Comparison of ENCODE assay signal across 25 cellular contexts in genomic region chr17:20244671-20245070, GRCh38.
A peak's percentile ranks its signal among the peaks of the same experiment; 100 is the strongest.
DNase-seq lines count a peak whose midpoint lies in the region; ATAC-seq, FAIRE-seq and TF ChIP-seq lines count a peak whose summit lies in the region.
"Had no signal": no experiment of that assay in that cellular context is flagged by ENCODE, and none has a peak within 500 bp of the region (broad histone marks: within the 10 kb centered on the region; RNA-seq: fewer than 3 reads in every experiment).

No MANE protein-coding gene starts in this region.

- H3K79me2 ChIP-seq in K562 (ENCODE audit: control insufficient read depth, insufficient read depth, low read length) = no peaks in the 10 kb centered on the region
- no peaks in the 10 kb centered on the region for H3K79me2 ChIP-seq in fibroblast of lung (ENCODE audit: control insufficient read depth, insufficient read depth, low read length)

- TF ChIP-seq RAD21 in IMR-90 (IDR thresholded peaks at IDR 0.05; ENCODE audit: low read length) = no peak
- no peak for TF ChIP-seq RAD21 in K562 (CRISPR knock-in tag; conservative IDR thresholded peaks at IDR 0.05 in 1 of 2, IDR thresholded peaks at IDR 0.05 in 1 of 2)

- no peaks in the 10 kb centered on the region for H4K20me1 ChIP-seq in IMR-90 (ENCODE audit: insufficient read depth, low read length)
- H4K20me1 ChIP-seq in K562 (replicated peaks; ENCODE audit: control insufficient read depth, insufficient read depth, low read length) = no peaks in the 10 kb centered on the region
- no peaks in the 10 kb centered on the region for H4K20me1 ChIP-seq in fibroblast of lung (ENCODE audit: control insufficient read depth, extremely low read depth, insufficient read depth, low read length)
- H4K20me1 ChIP-seq: BLaER1 had no signal

- BruUV-seq in IMR-90 (replicated peaks; lab: Mats Ljungman, UMichigan) (no TSS peak), K562 (replicated peaks; lab: Mats Ljungman, UMichigan) (no TSS peak)

- H4K5ac ChIP-seq in IMR-90 (ENCODE audit: low read depth, low read length) = no peak overlapping the region

- H3K9ac ChIP-seq in IMR-90 (ENCODE audit: low read depth, low read length) = no peak overlapping the region
- H3K9ac ChIP-seq in K562 (ENCODE audit: insufficient read depth in 1 of 2, low read depth in 2 of 2, low read length in 2 of 2) = no peak overlapping the region
- H3K9ac ChIP-seq in fibroblast of lung (ENCODE audit: insufficient read depth, low read length) = no peak overlapping the region
- H3K9ac ChIP-seq: BLaER1, GM23248 had no signal

- H3K4me3 ChIP-seq in IMR-90 (ENCODE audit: insufficient read depth, low read depth, low read length) (no peak overlapping the region), K562 (no peak overlapping the region), fibroblast of lung (replicated peaks in 1 of 4; ENCODE audit: control extremely low read depth in 1 of 4, insufficient read depth in 1 of 4, low read depth in 3 of 4, low read length in 4 of 4) (no peak overlapping the region)
- H3K4me3 ChIP-seq: BLaER1, GM23248 had no signal

- ATAC-seq in IMR-90 (ENCODE audit: low read depth) (0 out of 2 replicates have a peak, but pooled peaks have one; percentile 35), K562 (no peak), left colon (peak; percentile 65), HG03354 (IDR thresholded peaks at IDR 0.05; ENCODE audit: poor library complexity, severe bottlenecking, unreplicated experiment) (no peak)
- ATAC-seq: HepG2, Panc1 had no signal

- H3K36me3 ChIP-seq in IMR-90 (ENCODE audit: control insufficient read depth, insufficient read depth, low read length) = peaks cover 13% of the 10 kb centered on the region
- no peaks in the 10 kb centered on the region for H3K36me3 ChIP-seq in K562 (ENCODE audit: control insufficient read depth, insufficient read depth, low read length)
- H3K36me3 ChIP-seq in fibroblast of lung (ENCODE audit: control insufficient read depth, insufficient read depth, low read length) = no peaks in the 10 kb centered on the region

- WGBS in IMR-90 (ENCODE audit: extremely low coverage in 2 of 2, insufficient read length in 1 of 2), 2 experiments = no CpG with 5 or more reads among the region's 1 CpG
- 8% methylated on average over 1 of the region's 1 CpG for WGBS in K562 (ENCODE audit: insufficient coverage, low coverage, missing lambda C conversion rate)

- H3K56ac ChIP-seq in IMR-90 (ENCODE audit: extremely low read depth, insufficient read depth, low read length) = no peak overlapping the region

- no peak overlapping the region for H4K91ac ChIP-seq in IMR-90 (ENCODE audit: insufficient read depth, low read depth, low read length)

- H3K18ac ChIP-seq in IMR-90 (ENCODE audit: low read depth, low read length) = no peak overlapping the region

- H3K4me2 ChIP-seq in IMR-90 (ENCODE audit: low read depth, low read length) = no peak overlapping the region
- H3K4me2 ChIP-seq in K562 (ENCODE audit: insufficient read depth, low read length) = no peak overlapping the region
- no peak overlapping the region for H3K4me2 ChIP-seq in fibroblast of lung (ENCODE audit: extremely low read depth, insufficient read depth, low read length)
- H3K4me2 ChIP-seq: BLaER1 had no signal

- no peak overlapping the region for H2BK15ac ChIP-seq in IMR-90 (ENCODE audit: low read depth, low read length)

- no peak overlapping the region for H3K4ac ChIP-seq in IMR-90 (ENCODE audit: low read depth, low read length)

- POLR2A ChIA-PET in IMR-90 (lab: Charles Lee; ENCODE audit: unreplicated experiment) (no interaction called here), K562 (lab: Yijun Ruan, JAX) (no interaction called here)

- no peak overlapping the region for H2BK5ac ChIP-seq in IMR-90 (ENCODE audit: low read depth, low read length, poor library complexity, severe bottlenecking)

- DNase-seq in IMR-90 (peak; percentile 67), K562 (ENCODE audit: extremely low read depth in 1 of 4, low spot score in 3 of 4) (no peak), fibroblast of lung (ENCODE audit: low read depth in 2 of 2) (peak; percentile 28 to 39), left colon (no peak), KBM-7 (no peak), dedifferentiated amniotic fluid mesenchymal stem cell (ENCODE audit: extremely low spot score) (no peak), UCSD-AML1 (lab: John Stamatoyannopoulos, UW; ENCODE audit: unreplicated experiment) (no peak)
- DNase-seq: CD4-positive, CD25-positive, alpha-beta regulatory T cell; DMS153; GM23248; H7; KG1; NCI-H1048; NCI-H1417; NCI-H1694; NCI-H2029 treated with DMSO at 0.1 percent for 48 hours; NCI-H2227 treated with DMSO at 0.1 percent for 48 hours; NCI-H510A; NCI-H69; SHP77 had no signal

- H3K4me1 ChIP-seq in IMR-90 (ENCODE audit: control insufficient read depth, insufficient read depth, low read length) = no peaks in the 10 kb centered on the region
- no peaks in the 10 kb centered on the region; a peak in 1 of 5 replicates for H3K4me1 ChIP-seq in K562 (replicated peaks in 1 of 2; ENCODE audit: control insufficient read depth in 2 of 2, insufficient read depth in 2 of 2, low read length in 2 of 2)
- H3K4me1 ChIP-seq in fibroblast of lung (ENCODE audit: control insufficient read depth, extremely low read depth, insufficient read depth, low read length) = no peaks in the 10 kb centered on the region

- H3K79me1 ChIP-seq in IMR-90 (ENCODE audit: low read depth in 1 of 2, low read length in 2 of 2) = peaks cover 0 to 4% of the 10 kb centered on the region in 2 experiments; a peak in 1 of 4 replicates

- H4K8ac ChIP-seq in IMR-90 (ENCODE audit: low read depth in 2 of 2, low read length in 2 of 2) = no peak overlapping the region

- H2AK9ac ChIP-seq in IMR-90 (replicated peaks; ENCODE audit: low read depth, low read length, poor library complexity) = no peak overlapping the region

- TF ChIP-seq POLR2A in IMR-90 (IDR thresholded peaks at IDR 0.05; ENCODE audit: low read depth, low read length) (no peak), K562 (conservative IDR thresholded peaks at IDR 0.05) (no peak)

- in situ Hi-C loops in IMR-90 (cut with MboI; ENCODE audit: low sequenced_read_pairs) (no loop called here), K562 (cut with MboI) (no loop called here), KBM-7 (cut with MboI; ENCODE audit: low pct_unique_long_range_greater_than_20kb, low sequenced_read_pairs) (no loop called here)

- H3K9me3 ChIP-seq in IMR-90 (ENCODE audit: control insufficient read depth, insufficient read depth, low read length) = peaks cover 3% of the 10 kb centered on the region; the same call in 1 of the 2 replicates
- H3K9me3 ChIP-seq in K562 (replicated peaks; ENCODE audit: control insufficient read depth, insufficient read depth, low read depth, low read length) = no peaks in the 10 kb centered on the region; the same call in 1 of the 2 replicates
- H3K9me3 ChIP-seq in fibroblast of lung (ENCODE audit: control insufficient read depth, insufficient read depth, low read depth, low read length) = no peaks in the 10 kb centered on the region

- dilution Hi-C loops in IMR-90 (cut with HindIII; ENCODE audit: low sequenced_read_pairs, unreplicated experiment) = no loop called here

- no peaks in the 10 kb centered on the region for H3K27me3 ChIP-seq in IMR-90 (ENCODE audit: control insufficient read depth, insufficient read depth, low read length)
- no peaks in the 10 kb centered on the region for H3K27me3 ChIP-seq in K562 (ENCODE audit: control insufficient read depth in 2 of 2, insufficient read depth in 2 of 2, low read length in 2 of 2)
- H3K27me3 ChIP-seq in fibroblast of lung (ENCODE audit: control insufficient read depth, insufficient read depth, low read length) = no peaks in the 10 kb centered on the region
- H3K27me3 ChIP-seq: BLaER1 had no signal

- H2AFZ ChIP-seq in IMR-90 (replicated peaks; ENCODE audit: low read length, poor library complexity) (no peak overlapping the region), K562 (ENCODE audit: low read depth, low read length) (no peak overlapping the region), fibroblast of lung (ENCODE audit: low read length) (no peak overlapping the region)
- H2AFZ ChIP-seq: GM23248 had no signal

- CTCF ChIA-PET in IMR-90 (lab: Yijun Ruan, JAX) = no interaction called here
- CTCF ChIA-PET in K562 (lab: Yijun Ruan, JAX; ENCODE audit: low intra/inter-chr PET ratio) = no interaction called here

- intact Hi-C loops in IMR-90 (cut with micrococcal nuclease) (no loop called here), K562 (cut with micrococcal nuclease) (no loop called here), left colon (cut with DNase I, micrococcal nuclease) (no loop called here)

- H3K27ac ChIP-seq in IMR-90 (ENCODE audit: insufficient read depth, low read length) (no peak overlapping the region), K562 (ENCODE audit: extremely low read depth, low read depth, low read length) (no peak overlapping the region), fibroblast of lung (ENCODE audit: insufficient read depth, low read length) (no peak overlapping the region)
- H3K27ac ChIP-seq: BLaER1, GM23248, RWPE1 had no signal

- no peak overlapping the region for H2AK5ac ChIP-seq in IMR-90 (ENCODE audit: low read depth, low read length)

- FAIRE-seq in K562 (lab: Jason Lieb, UNC) = no peak
- FAIRE-seq: HepG2 had no signal

- H3K14ac ChIP-seq in IMR-90 (replicated peaks; ENCODE audit: low read depth, low read length) = peak overlapping the region; percentile 51; the same call in 1 of the 2 replicates

- no peak overlapping the region for H3K23ac ChIP-seq in IMR-90 (ENCODE audit: low read depth, low read length)

- H2BK20ac ChIP-seq in IMR-90 (ENCODE audit: low read depth, low read length) = no peak overlapping the region

- no peak overlapping the region for H2BK120ac ChIP-seq in IMR-90 (ENCODE audit: low read depth, low read length)

- TF ChIP-seq EP300 in K562 (IDR thresholded peaks at IDR 0.05; ENCODE audit: low read length) = no peak

- H3K9me1 ChIP-seq in IMR-90 (ENCODE audit: insufficient read depth, low read length) (peaks cover 10% of the 10 kb centered on the region; the same call in 1 of the 2 replicates), K562 (ENCODE audit: control insufficient read depth, insufficient read depth, low read length) (no peaks in the 10 kb centered on the region)

- TF ChIP-seq CTCF in IMR-90 (conservative IDR thresholded peaks at IDR 0.05; ENCODE audit: low read depth, low read length) (no peak), K562 (IDR thresholded peaks at IDR 0.05 in 2 of 3, conservative IDR thresholded peaks at IDR 0.05 in 1 of 3; ENCODE audit: insufficient read depth in 2 of 3, low read depth in 1 of 3, low read length in 3 of 3) (no peak), fibroblast of lung (conservative IDR thresholded peaks at IDR 0.05 in 1 of 2, IDR thresholded peaks at IDR 0.05 in 1 of 2; ENCODE audit: low read depth in 1 of 2, low read length in 2 of 2) (no peak)

TF ChIP-seq in IMR-90, 13 proteins besides CTCF, POLR2A, EP300 and RAD21 (continues in another document):
- TF ChIP-seq FOS (IDR thresholded peaks at IDR 0.05; ENCODE audit: low read depth, low read length) (no peak), CEBPB (IDR thresholded peaks at IDR 0.05; ENCODE audit: low read depth, low read length) (peak; percentile 59)

TF ChIP-seq in K562, 482 proteins besides CTCF, POLR2A, EP300 and RAD21 (continues in another document):
- no peak for TF ChIP-seq TAF1 (IDR thresholded peaks at IDR 0.05; ENCODE audit: control insufficient read depth, extremely low read depth, insufficient read depth, low read length, severe bottlenecking)

Comparison
In these comparisons a context has a peak if more than half of its experiments do, and no peak if none do; other contexts are left out.
1. ATAC-seq: peak in IMR-90 (single experiment) and left colon (single experiment); none in K562 (single experiment) and HG03354 (single experiment).
2. DNase-seq: peak in IMR-90 (single experiment) and fibroblast of lung (2 of 2); none in K562 (0 of 4), left colon (0 of 2), KBM-7 (single experiment), dedifferentiated amniotic fluid mesenchymal stem cell (single experiment) and UCSD-AML1 (single experiment).